26 cellular contexts compared by ENCODE assay signal in the genomic region with DNA sequence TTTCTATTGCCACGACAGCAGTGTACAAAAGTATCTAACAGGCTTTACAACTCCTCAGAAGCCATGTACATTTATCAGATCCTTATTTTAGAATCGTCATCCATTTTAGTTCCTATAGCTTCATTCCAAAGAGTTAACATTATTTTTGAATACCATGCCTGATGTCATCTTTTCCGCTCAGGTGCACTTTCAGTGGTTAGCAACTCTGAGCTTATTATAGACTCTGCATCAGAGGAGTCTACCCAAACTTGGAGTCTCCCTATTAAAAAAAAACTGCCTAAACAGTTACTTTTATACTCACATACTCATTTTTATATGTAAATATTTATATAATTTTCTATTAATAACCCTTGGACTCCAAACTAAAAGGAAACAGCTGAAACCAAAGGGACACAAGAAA. TPM values are rescaled to one million over a fixed set of nuclear protein-coding genes. Genes with fewer than 3 reads are reported as not detected.
DNase-seq lines count a peak whose midpoint lies in the region; ATAC-seq, FAIRE-seq and TF ChIP-seq lines count a peak whose summit lies in the region.
"Had no signal": no experiment of that assay in that cellular context is flagged by ENCODE, and none has a peak within 500 bp of the region (broad histone marks: within the 10 kb centered on the region; RNA-seq: fewer than 3 reads in every experiment).

No MANE protein-coding gene starts in this region.

- H3K27ac Mint-ChIP-seq in CD4-positive, alpha-beta memory T cell: peak overlapping the region in 1 of 7 donors; percentile 2
- H3K27ac Mint-ChIP-seq: CD14-positive monocyte, T-helper 17 cell had no signal

- CTCF ChIA-PET in CD4-positive, alpha-beta memory T cell (lab: Charles Lee; ENCODE audit: partially characterized antibody): no interaction called here

- H3K79me2 ChIP-seq in OCI-LY3 (ENCODE audit: low read length): no peaks in the 10 kb centered on the region

- no peaks in the 10 kb centered on the region for H3K36me3 ChIP-seq in BLaER1 treated with 17β-estradiol and CSF1 and Interleukin-3, amounts not matched to agents 10 nM and 100 nM
- H3K36me3 ChIP-seq in OCI-LY3 (replicated peaks; ENCODE audit: low read depth, low read length) (no peaks in the 10 kb centered on the region), left ventricle myocardium inferior (no peaks in the 10 kb centered on the region)
- H3K36me3 ChIP-seq in CD4-positive, alpha-beta memory T cell (ENCODE audit: insufficient read depth, low read length): no peaks in the 10 kb centered on the region

- peaks cover 0 to 27% (median 7%) of the 10 kb centered on the region in 8 donors for H3K9me3 Mint-ChIP-seq in CD4-positive, alpha-beta memory T cell

- peak overlapping the region in 2 of 11 experiments; percentile 18 to 44; a peak in 1 of 22 replicates for H3K27ac ChIP-seq in BLaER1 treated with 17β-estradiol and CSF1 and Interleukin-3, amounts not matched to agents 10 nM and 100 nM
- H3K27ac ChIP-seq in OCI-LY3 (ENCODE audit: low read length) (no peak overlapping the region), left ventricle myocardium inferior (replicated peaks) (no peak overlapping the region)
- H3K27ac ChIP-seq in CD4-positive, alpha-beta memory T cell (ENCODE audit: low read depth, low read length): no peak overlapping the region
- H3K27ac ChIP-seq: PC-9, RWPE1, SK-N-MC had no signal

- H3K4me2 ChIP-seq in BLaER1 treated with 17β-estradiol and CSF1 and Interleukin-3, amounts not matched to agents 10 nM and 100 nM: peak overlapping the region in 8 of 11 experiments; percentile 21 to 57 (median 43); a peak in 14 of 22 replicates
- peak overlapping the region; percentile 33; the same call in 1 of the 2 replicates for H3K4me2 ChIP-seq in OCI-LY3 (ENCODE audit: low read length)
- H3K4me2 ChIP-seq: PC-9 had no signal

- H3K9ac ChIP-seq in BLaER1 treated with 17β-estradiol and CSF1 and Interleukin-3, amounts not matched to agents 10 nM and 100 nM: no peak overlapping the region
- H3K9ac ChIP-seq in OCI-LY3 (ENCODE audit: low read length): no peak overlapping the region

- H3K27me3 Mint-ChIP-seq in CD4-positive, alpha-beta memory T cell: no peaks in the 10 kb centered on the region
- H3K27me3 Mint-ChIP-seq: T-helper 17 cell had no signal

- H3K36me3 Mint-ChIP-seq in CD4-positive, alpha-beta memory T cell: no peaks in the 10 kb centered on the region
- H3K36me3 Mint-ChIP-seq: CD14-positive monocyte had no signal

- peak; percentile 87 for ATAC-seq in GM19351 (IDR thresholded peaks at IDR 0.05; ENCODE audit: unreplicated experiment)
- peak; percentile 81 for ATAC-seq in HG03103 (IDR thresholded peaks at IDR 0.05; ENCODE audit: low read depth, unreplicated experiment)
- ATAC-seq: HCT116, T-helper 17 cell had no signal

- no peak for FAIRE-seq in GM12891 (lab: Jason Lieb, UNC)
- FAIRE-seq: H1, HTR-8/SVneo had no signal

- H3K4me1 Mint-ChIP-seq in CD4-positive, alpha-beta memory T cell: no peaks in the 10 kb centered on the region
- H3K4me1 Mint-ChIP-seq: T-helper 17 cell had no signal

- intact Hi-C loops in left ventricle myocardium inferior (cut with micrococcal nuclease): no loop called here
- intact Hi-C loops in CD4-positive, alpha-beta memory T cell (cut with micrococcal nuclease): no loop called here

- H3K4me3 Mint-ChIP-seq in CD4-positive, alpha-beta memory T cell: no peak overlapping the region
- H3K4me3 Mint-ChIP-seq: CD14-positive monocyte, T-helper 17 cell had no signal

- TF ChIP-seq POLR2A in GM12891 (IDR thresholded peaks at IDR 0.05; ENCODE audit: low read depth, low read length): no peak

- H3K4me1 ChIP-seq in BLaER1 treated with 17β-estradiol and CSF1 and Interleukin-3, amounts not matched to agents 10 nM and 100 nM: peaks cover 0 to 13% (median 8%) of the 10 kb centered on the region in 10 experiments; a peak in 12 of 20 replicates
- H3K4me1 ChIP-seq in OCI-LY3 (ENCODE audit: low read length) (peaks cover 17% of the 10 kb centered on the region), left ventricle myocardium inferior (no peaks in the 10 kb centered on the region)
- H3K4me1 ChIP-seq in CD4-positive, alpha-beta memory T cell (ENCODE audit: insufficient read depth, low read length): no peaks in the 10 kb centered on the region

- no peak overlapping the region for H2AFZ ChIP-seq in OCI-LY3 (ENCODE audit: low read depth, low read length)
- H2AFZ ChIP-seq: PC-9 had no signal

- DNase-seq in left ventricle myocardium inferior: no peak
- no peak for DNase-seq in NK-92 treated with Interleukin-12 subunit alpha and Interleukin-12 subunit beta, amount 100 ng/mL, for 24 hours (lab: John Stamatoyannopoulos, UW)
- no peak for DNase-seq in CD4-positive, alpha-beta memory T cell
- no peak for DNase-seq in GM12891 (ENCODE audit: insufficient read length, low spot score)
- DNase-seq: 8988T, DMS79 treated with DMSO at 0.1 percent for 48 hours, KG1, NCI-H1694 treated with DMSO at 0.1 percent for 48 hours, NCI-H2081 treated with DMSO at 0.1 percent for 48 hours, NCI-H2171 treated with DMSO at 0.1 percent for 48 hours, NCI-H524 treated with DMSO at 0.1 percent for 48 hours, NCI-H82, PC-9, SHP77 treated with DMSO at 0.1 percent for 48 hours, SW 1271, T-helper 17 cell had no signal

- no peaks in the 10 kb centered on the region for H4K20me1 ChIP-seq in BLaER1 treated with 17β-estradiol and CSF1 and Interleukin-3, amounts not matched to agents 10 nM and 100 nM
- no peaks in the 10 kb centered on the region for H4K20me1 ChIP-seq in OCI-LY3 (ENCODE audit: insufficient read depth, low read length)

- POLR2A ChIA-PET in CD4-positive, alpha-beta memory T cell (lab: Charles Lee; ENCODE audit: partially characterized antibody): no interaction called here

- no peaks in the 10 kb centered on the region for H3K27me3 ChIP-seq in BLaER1 treated with 17β-estradiol and CSF1 and Interleukin-3, amounts not matched to agents 10 nM and 100 nM
- H3K27me3 ChIP-seq in OCI-LY3 (ENCODE audit: low read depth, low read length): no peaks in the 10 kb centered on the region
- no peaks in the 10 kb centered on the region for H3K27me3 ChIP-seq in left ventricle myocardium inferior (ENCODE audit: low read depth)
- no peaks in the 10 kb centered on the region for H3K27me3 ChIP-seq in CD4-positive, alpha-beta memory T cell (ENCODE audit: insufficient read depth, low read length)

- peaks cover 2 to 27% (median 10%) of the 10 kb centered on the region in 11 experiments; a peak in 15 of 22 replicates for H3K9me3 ChIP-seq in BLaER1 treated with 17β-estradiol and CSF1 and Interleukin-3, amounts not matched to agents 10 nM and 100 nM (replicated peaks in 1 of 11)
- no peaks in the 10 kb centered on the region for H3K9me3 ChIP-seq in OCI-LY3 (ENCODE audit: insufficient read depth, low read length)
- H3K9me3 ChIP-seq in left ventricle myocardium inferior (replicated peaks): peaks cover 66% of the 10 kb centered on the region
- no peaks in the 10 kb centered on the region for H3K9me3 ChIP-seq in CD4-positive, alpha-beta memory T cell (ENCODE audit: control insufficient read depth in 1 of 2, low read length in 2 of 2)

- H3K4me3 ChIP-seq in BLaER1 treated with 17β-estradiol and CSF1 and Interleukin-3, amounts not matched to agents 10 nM and 100 nM: no peak overlapping the region
- H3K4me3 ChIP-seq in OCI-LY3 (ENCODE audit: low read length) (no peak overlapping the region), left ventricle myocardium inferior (no peak overlapping the region)
- H3K4me3 ChIP-seq in CD4-positive, alpha-beta memory T cell (ENCODE audit: low read length in 2 of 2): no peak overlapping the region
- H3K4me3 ChIP-seq: PC-9, SK-N-MC had no signal

- TF ChIP-seq CTCF in OCI-LY3 (IDR thresholded peaks at IDR 0.05; ENCODE audit: low read depth, low read length): no peak
- TF ChIP-seq CTCF in left ventricle myocardium inferior (IDR thresholded peaks at IDR 0.05; ENCODE audit: borderline replicate concordance): no peak

TF ChIP-seq in GM12891, 5 proteins besides CTCF, POLR2A, EP300 and RAD21:
- TF ChIP-seq SPI1 (IDR thresholded peaks at IDR 0.05; ENCODE audit: low read depth, low read length) (no peak), POU2F2 (IDR thresholded peaks at IDR 0.05; ENCODE audit: low read depth, low read length) (no peak), POLR2AphosphoS5 (IDR thresholded peaks at IDR 0.05; ENCODE audit: low read depth, low read length) (no peak), TAF1 (IDR thresholded peaks at IDR 0.05; ENCODE audit: low read depth, low read length) (no peak), PAX5 (IDR thresholded peaks at IDR 0.05; ENCODE audit: insufficient read depth, low read length, severe bottlenecking) (no peak)

RNA-seq across cellular contexts. Expression of a gene that starts 31.6 kb away (rescaled TPM):
- total RNA-seq in left ventricle myocardium inferior: not detected
- total RNA-seq in CD4-positive, alpha-beta memory T cell: not detected
- under 1 TPM in 1 of 2 donors, not detected in 1; 0.16 TPM for polyA plus RNA-seq in CD4-positive, alpha-beta memory T cell
- not detected for polyA plus RNA-seq in GM12891 (2012; ENCODE audit: low read depth, missing spikeins)
- total RNA-seq: H1, PC-9, T-helper 17 cell had no signal
- polyA plus RNA-seq: CD14-positive monocyte, H1 had no signal

RNA-seq across cellular contexts. Expression of a gene that starts 43.3 kb away (rescaled TPM):
- total RNA-seq in left ventricle myocardium inferior: not detected
- not detected for total RNA-seq in CD4-positive, alpha-beta memory T cell
- polyA plus RNA-seq in CD4-positive, alpha-beta memory T cell: not detected
- polyA plus RNA-seq in GM12891 (2012; ENCODE audit: low read depth, missing spikeins): not detected
- total RNA-seq: H1, PC-9, T-helper 17 cell had no signal
- polyA plus RNA-seq: H1 had no signal
